16 cellular contexts compared by ENCODE assay signal in the genomic region with DNA sequence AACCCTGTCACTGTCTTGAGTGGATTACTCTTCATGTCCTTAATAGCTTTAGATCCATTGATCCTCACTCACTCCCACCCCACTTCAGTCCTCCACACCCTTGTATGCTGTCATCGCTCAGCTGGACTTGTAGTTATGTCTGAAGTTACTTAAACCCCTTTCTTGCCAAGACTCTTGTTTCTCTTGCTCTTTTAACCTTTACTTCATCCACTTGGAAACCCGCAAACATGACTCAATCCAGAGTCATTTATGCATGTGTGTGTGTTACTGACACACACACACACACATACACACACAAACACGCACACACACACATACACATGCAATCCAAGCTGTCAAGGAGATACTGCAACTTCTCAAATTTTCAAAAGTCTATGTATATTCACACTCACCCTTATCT.
DNase-seq lines count a peak whose midpoint lies in the region; ATAC-seq and TF ChIP-seq lines count a peak whose summit lies in the region.
"Had no signal": no experiment of that assay in that cellular context is flagged by ENCODE, and none has a peak within 500 bp of the region (broad histone marks: within the 10 kb centered on the region; RNA-seq: fewer than 3 reads in every experiment).

No MANE protein-coding gene starts in this region.

- H3K4me3 Mint-ChIP-seq in natural killer cell treated with Interleukin-12 subunit alpha and Interleukin-12 subunit beta and Interleukin-15 and Interleukin-18, amount 100 ng/mL, for 72 hours, result no peak overlapping the region
- no peak overlapping the region for H3K4me3 Mint-ChIP-seq in natural killer cell

- no peak for DNase-seq in natural killer cell treated with Interleukin-12 subunit alpha and Interleukin-12 subunit beta and Interleukin-15 and Interleukin-18, amount 100 ng/mL, for 72 hours (ENCODE audit: low spot score)
- DNase-seq in natural killer cell (no peak), brain microvascular endothelial cell (peak; percentile 87), kidney tubule cell (ENCODE audit: low spot score) (peak; percentile 70), NCI-H2196 (lab: John Stamatoyannopoulos, UW; ENCODE audit: unreplicated experiment) (no peak), NCI-H2227 (lab: John Stamatoyannopoulos, UW; ENCODE audit: unreplicated experiment) (no peak), NCI-H2171 (lab: John Stamatoyannopoulos, UW) (no peak)
- no peak for DNase-seq in central memory CD4-positive, alpha-beta T cell
- DNase-seq: activated effector memory CD4-positive, alpha-beta T cell treated with anti-CD3 and anti-CD28 coated beads, Interleukin-2, amount 50 U/mL, for 16 hours; AML-193; foreskin melanocyte; NCI-H1930; occipital lobe; stimulated activated CD8-positive, alpha-beta memory T cell treated with anti-CD3 and anti-CD28 coated beads, Interleukin-4, amount 100 ng/mL, for 48 hours had no signal

- peaks cover 17 to 37% of the 10 kb centered on the region in 2 donors for H3K4me1 Mint-ChIP-seq in natural killer cell treated with Interleukin-12 subunit alpha and Interleukin-12 subunit beta and Interleukin-15 and Interleukin-18, amount 100 ng/mL, for 72 hours (ENCODE audit: low read depth in 2 of 2)
- H3K4me1 Mint-ChIP-seq in natural killer cell, result peaks cover 14 to 26% of the 10 kb centered on the region in 2 donors

- in situ Hi-C loops in brain microvascular endothelial cell (cut with HindIII; ENCODE audit: low pct_ligation_motif_present, low sequenced_read_pairs), result no loop called here

- peaks cover 27% of the 10 kb centered on the region for H3K36me3 ChIP-seq in brain microvascular endothelial cell (replicated peaks)

- no peaks in the 10 kb centered on the region for H3K27me3 ChIP-seq in brain microvascular endothelial cell (replicated peaks)

- H3K4me3 ChIP-seq in brain microvascular endothelial cell (ENCODE audit: low read depth, low read length), result no peak overlapping the region
- H3K4me3 ChIP-seq: K562 had no signal

- no peaks in the 10 kb centered on the region for H3K27me3 Mint-ChIP-seq in natural killer cell treated with Interleukin-12 subunit alpha and Interleukin-12 subunit beta and Interleukin-15 and Interleukin-18, amount 100 ng/mL, for 72 hours
- H3K27me3 Mint-ChIP-seq in natural killer cell (ENCODE audit: low read depth in 2 of 2), result no peaks in the 10 kb centered on the region

- no peak for TF ChIP-seq CTCF in natural killer cell (IDR thresholded peaks at IDR 0.05)
- TF ChIP-seq CTCF in brain microvascular endothelial cell (IDR thresholded peaks at IDR 0.05; ENCODE audit: low read depth, low read length, missing control alignments), result no peak

- no peaks in the 10 kb centered on the region for H3K9me3 Mint-ChIP-seq in natural killer cell treated with Interleukin-12 subunit alpha and Interleukin-12 subunit beta and Interleukin-15 and Interleukin-18, amount 100 ng/mL, for 72 hours
- no peaks in the 10 kb centered on the region for H3K9me3 Mint-ChIP-seq in natural killer cell

- intact Hi-C loops in natural killer cell (cut with micrococcal nuclease), result no loop called here

- H3K27ac Mint-ChIP-seq in natural killer cell treated with Interleukin-12 subunit alpha and Interleukin-12 subunit beta and Interleukin-15 and Interleukin-18, amount 100 ng/mL, for 72 hours, result peak overlapping the region; percentile 11 to 24
- peak overlapping the region in 1 of 2 donors; percentile 22 for H3K27ac Mint-ChIP-seq in natural killer cell

- H3K36me3 Mint-ChIP-seq in natural killer cell treated with Interleukin-12 subunit alpha and Interleukin-12 subunit beta and Interleukin-15 and Interleukin-18, amount 100 ng/mL, for 72 hours, result peaks cover 16% of the 10 kb centered on the region
- peaks cover 20% of the 10 kb centered on the region for H3K36me3 Mint-ChIP-seq in natural killer cell

- H3K27ac ChIP-seq in brain microvascular endothelial cell, result peak overlapping the region; percentile 61

- ATAC-seq in natural killer cell treated with Interleukin-12 subunit alpha and Interleukin-12 subunit beta and Interleukin-15 and Interleukin-18, amount 100 ng/mL, for 72 hours, result no peak
- ATAC-seq in natural killer cell, result no peak
- ATAC-seq: K562, left lobe of liver had no signal

Comparison
In these comparisons a context has a peak if more than half of its experiments do, and no peak if none do; other contexts are left out.
1. DNase-seq: peak in brain microvascular endothelial cell (single experiment) and kidney tubule cell (single experiment); none in natural killer cell treated with Interleukin-12 subunit alpha and Interleukin-12 subunit beta and Interleukin-15 and Interleukin-18, amount 100 ng/mL, for 72 hours (single experiment), natural killer cell (single experiment), NCI-H2196 (single experiment), central memory CD4-positive, alpha-beta T cell (single experiment), NCI-H2227 (single experiment) and NCI-H2171 (single experiment).